ENCODE assay signal across 23 cellular contexts in genomic region chr22:32059426-32059825, GRCh38. TPM values are rescaled to one million over a fixed set of nuclear protein-coding genes. Genes with fewer than 3 reads are reported as not detected.
"Had no signal": no experiment of that assay in that cellular context is flagged by ENCODE, and none has a peak within 500 bp of the region (broad histone marks: within the 10 kb centered on the region; RNA-seq: fewer than 3 reads in every experiment).

No MANE protein-coding gene starts in this region.

- H3K27ac ChIP-seq: KMS-11, Peyer's patch, RWPE1, VCaP had no signal

- H3K4me3 ChIP-seq: Peyer's patch had no signal

- FAIRE-seq: astrocyte had no signal

- DNase-seq: activated CD4-positive, alpha-beta memory T cell treated with anti-CD3 and anti-CD28 coated beads for 36 hours; activated CD4-positive, alpha-beta T cell treated with anti-CD3 and anti-CD28 coated beads, Interleukin-2, amount 10 ng/mL, durations not matched to agents 7 days and 5 days; activated CD4-positive, CD25-positive, alpha-beta regulatory T cell; activated CD8-positive, alpha-beta memory T cell treated with anti-CD3 and anti-CD28 coated beads for 24 hours; activated gamma-delta T cell; activated naive CD4-positive, alpha-beta T cell treated with anti-CD3 and anti-CD28 coated beads for 36 hours; activated T-cell treated with anti-CD3 and anti-CD28 coated beads, Interleukin-2, amount 50 U/mL, for 4 hours; amygdala; caudate nucleus; NCI-H1092; NCI-H1694; NCI-H2029; NCI-H2107; NCI-H524; Peyer's patch; SHP77 treated with DMSO at 0.1 percent for 48 hours; T-helper 17 cell; T1000 had no signal

- ATAC-seq: activated T-cell treated with anti-CD3 and anti-CD28 coated beads, Interleukin-2, amount 50 U/mL, for 4 hours; T-helper 17 cell had no signal

- H3K4me2 ChIP-seq: KMS-11 had no signal

- H3K27me3 ChIP-seq: Peyer's patch had no signal

- H3K9me3 ChIP-seq: Peyer's patch had no signal

- H3K9ac ChIP-seq: KMS-11 had no signal

RNA-seq across cellular contexts. Expression of gene SLC5A1, which starts 16.4 kb away (rescaled TPM):
- total RNA-seq: activated CD4-positive, alpha-beta memory T cell treated with anti-CD3 and anti-CD28 coated beads for 36 hours; activated CD4-positive, alpha-beta T cell treated with anti-CD3 and anti-CD28 coated beads, Interleukin-2, amount 10 ng/mL, durations not matched to agents 7 days and 5 days; activated naive CD4-positive, alpha-beta T cell treated with anti-CD3 and anti-CD28 coated beads for 36 hours; activated T-cell treated with anti-CD3 and anti-CD28 coated beads, Interleukin-2, amount 50 U/mL, for 4 hours; astrocyte; MCF 10A; T-helper 17 cell had no signal
